ENCODE assay signal across 1 cellular context in the genomic region with DNA sequence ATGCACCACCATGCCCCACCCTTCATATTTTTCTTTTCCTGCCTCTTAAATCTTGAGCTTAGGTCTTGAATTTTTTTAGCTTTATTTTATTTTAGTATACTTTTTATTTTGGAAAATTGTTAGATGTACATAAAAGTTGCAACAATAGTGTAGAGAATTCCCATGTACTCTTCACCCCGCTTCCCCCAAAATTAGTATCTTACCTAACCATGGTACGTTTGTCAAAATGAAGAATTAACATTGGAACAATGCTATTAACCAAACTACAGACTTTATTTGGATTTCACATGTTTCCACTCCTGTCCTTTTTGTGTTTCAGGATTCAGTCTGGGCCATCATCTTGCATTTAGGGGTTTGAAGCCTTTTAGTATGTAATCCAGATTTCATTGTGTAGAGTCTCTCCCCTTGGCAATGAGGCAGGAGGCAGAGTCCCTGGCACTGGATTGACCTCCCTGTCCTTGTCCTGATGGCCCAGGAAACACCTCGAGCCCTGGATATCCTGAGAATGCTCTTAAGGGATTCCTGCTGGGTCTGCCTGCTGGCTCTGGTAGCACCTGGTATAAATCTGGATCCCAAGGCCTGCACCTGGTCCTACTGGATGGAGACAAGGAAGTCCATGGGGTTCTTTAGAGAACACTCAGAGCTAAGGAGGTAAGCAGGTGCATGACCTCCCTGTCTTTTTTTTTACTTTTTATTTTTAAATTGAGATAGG.
TF ChIP-seq lines count a peak whose summit lies in the region.

No MANE protein-coding gene starts in this region.

TF ChIP-seq in H1, 55 proteins besides CTCF, POLR2A, EP300 and RAD21:
- no peak for TF ChIP-seq EZH2 (IDR thresholded peaks at IDR 0.05; ENCODE audit: low read depth, low read length, severe bottlenecking)
- TF ChIP-seq TCF12 (IDR thresholded peaks at IDR 0.05; ENCODE audit: low read depth, low read length): 0 out of 2 replicates have a peak, but pooled peaks have one; percentile 17
TF ChIP-seq in H1: peak in this region for 1.
